ENCODE assay signal across 8 cellular contexts in the genomic region with DNA sequence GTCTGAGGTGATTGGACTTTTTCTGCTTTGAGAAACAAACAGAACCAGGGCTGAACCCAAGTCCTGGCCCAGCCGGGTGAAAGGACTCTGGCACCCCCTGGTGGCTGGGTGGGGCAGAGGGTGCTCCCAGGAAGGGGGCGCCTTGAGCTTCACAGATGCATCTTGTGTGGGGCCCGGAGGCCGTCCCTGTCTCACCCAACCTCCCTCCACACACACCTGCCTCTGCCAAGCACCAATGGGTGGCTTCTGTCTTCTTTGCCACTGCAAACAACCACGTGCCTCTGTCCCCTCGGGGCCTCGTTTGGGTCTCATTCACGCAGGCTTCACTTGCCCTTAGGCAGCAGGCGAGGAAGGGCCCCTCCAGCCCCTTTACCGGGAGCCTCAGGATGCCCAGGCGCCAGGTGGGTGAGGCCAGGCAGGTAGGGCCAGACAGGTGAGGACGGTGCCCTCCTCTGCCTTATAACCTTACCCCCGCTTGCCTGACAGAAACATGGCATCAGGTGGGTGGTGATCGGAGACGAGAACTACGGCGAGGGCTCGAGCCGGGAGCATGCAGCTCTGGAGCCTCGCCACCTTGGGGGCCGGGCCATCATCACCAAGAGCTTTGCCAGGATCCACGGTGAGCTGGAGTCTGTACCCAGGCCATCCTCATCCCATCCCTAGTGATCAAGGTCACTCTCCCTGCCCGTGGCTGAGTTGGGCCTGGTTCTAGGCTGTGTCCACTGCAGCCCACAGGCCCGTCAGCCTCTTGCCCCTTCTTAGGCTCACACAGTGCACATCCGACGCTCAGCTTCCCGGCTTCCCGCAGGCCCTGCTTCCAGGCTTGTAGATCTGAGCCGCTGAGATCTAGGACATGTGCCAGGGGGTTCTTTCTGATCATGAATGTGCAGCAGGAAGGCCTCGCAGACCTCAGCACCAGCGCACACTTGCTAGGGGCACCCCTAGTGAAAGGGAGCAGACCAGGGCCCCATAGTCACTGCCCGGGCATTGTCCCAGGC. TPM values are rescaled to one million over a fixed set of nuclear protein-coding genes. Genes with fewer than 3 reads are reported as not detected.
DNase-seq lines count a peak whose midpoint lies in the region; ATAC-seq and TF ChIP-seq lines count a peak whose summit lies in the region.

No MANE protein-coding gene starts in this region.

- H3K4me2 ChIP-seq in IMR-90 (ENCODE audit: low read depth, low read length) (no peak overlapping the region), mesendoderm (ENCODE audit: low read length) (no peak overlapping the region)

- H3K23ac ChIP-seq in IMR-90 (ENCODE audit: low read depth, low read length), result no peak overlapping the region
- H3K23ac ChIP-seq in mesendoderm (ENCODE audit: low read length), result no peak overlapping the region

- H2AFZ ChIP-seq in IMR-90 (replicated peaks; ENCODE audit: low read length, poor library complexity), result no peak overlapping the region

- H3K4me1 Mint-ChIP-seq in chondrocyte (ENCODE audit: low read depth), result peaks cover 14% of the 10 kb centered on the region

- H3K79me1 ChIP-seq in IMR-90 (ENCODE audit: low read depth in 1 of 2, low read length in 2 of 2), result peaks cover 9 to 63% of the 10 kb centered on the region in 2 experiments; a peak in 3 of 4 replicates
- H3K79me1 ChIP-seq in mesendoderm (ENCODE audit: low read length), result no peaks in the 10 kb centered on the region

- peak overlapping the region; percentile 1 for H2AK9ac ChIP-seq in IMR-90 (replicated peaks; ENCODE audit: low read depth, low read length, poor library complexity)

- H3K4me3 Mint-ChIP-seq in chondrocyte (ENCODE audit: unreplicated experiment), result no peak overlapping the region

- H4K20me1 ChIP-seq in IMR-90 (ENCODE audit: insufficient read depth, low read length), result peaks cover 40% of the 10 kb centered on the region

- H3K56ac ChIP-seq in IMR-90 (ENCODE audit: extremely low read depth, insufficient read depth, low read length) (no peak overlapping the region), mesendoderm (ENCODE audit: low read length) (no peak overlapping the region)

- H3K27ac Mint-ChIP-seq in chondrocyte (ENCODE audit: unreplicated experiment), result peak overlapping the region; percentile 49

- intact Hi-C loops in IMR-90 (cut with micrococcal nuclease), result no loop called here

- in situ Hi-C loops in IMR-90 (cut with MboI; ENCODE audit: low sequenced_read_pairs), result no loop called here

- H3K27me3 ChIP-seq in IMR-90 (ENCODE audit: control insufficient read depth, insufficient read depth, low read length) (no peaks in the 10 kb centered on the region), mesendoderm (ENCODE audit: insufficient read depth, low read length, poor library complexity) (no peaks in the 10 kb centered on the region)

- H3K18ac ChIP-seq in IMR-90 (ENCODE audit: low read depth, low read length), result no peak overlapping the region
- H3K18ac ChIP-seq in mesendoderm (ENCODE audit: low read length), result no peak overlapping the region

- POLR2A ChIA-PET in IMR-90 (lab: Charles Lee; ENCODE audit: unreplicated experiment), result no interaction called here

- H3K9me1 ChIP-seq in IMR-90 (ENCODE audit: insufficient read depth, low read length), result peaks cover 15% of the 10 kb centered on the region; the same call in 1 of the 2 replicates

- ATAC-seq in IMR-90 (ENCODE audit: low read depth), result peak; percentile 22
- no peak for ATAC-seq in GM21390 (IDR thresholded peaks at IDR 0.05; ENCODE audit: unreplicated experiment)
- ATAC-seq in GM21786 (IDR thresholded peaks at IDR 0.05; ENCODE audit: unreplicated experiment), result no peak

- no peak overlapping the region for H2BK20ac ChIP-seq in IMR-90 (ENCODE audit: low read depth, low read length)

- no peak for TF ChIP-seq POLR2A in IMR-90 (IDR thresholded peaks at IDR 0.05; ENCODE audit: low read depth, low read length)

- dilution Hi-C loops in IMR-90 (cut with HindIII; ENCODE audit: low sequenced_read_pairs, unreplicated experiment), result no loop called here

- peaks cover 9% of the 10 kb centered on the region for H3K36me3 Mint-ChIP-seq in chondrocyte (ENCODE audit: low read depth)

- H3K79me2 ChIP-seq in mesendoderm (ENCODE audit: control insufficient read depth, insufficient read depth, low read length), result no peaks in the 10 kb centered on the region

- H3K14ac ChIP-seq in IMR-90 (replicated peaks; ENCODE audit: low read depth, low read length), result no peak overlapping the region

- H3K4me1 ChIP-seq in IMR-90 (ENCODE audit: control insufficient read depth, insufficient read depth, low read length) (peaks cover 25% of the 10 kb centered on the region), mesendoderm (ENCODE audit: control insufficient read depth, low read depth, low read length) (no peaks in the 10 kb centered on the region)

- no peak overlapping the region; a peak in 1 of 4 replicates for H4K8ac ChIP-seq in IMR-90 (ENCODE audit: low read depth in 2 of 2, low read length in 2 of 2)
- no peak overlapping the region for H4K8ac ChIP-seq in mesendoderm (ENCODE audit: low read depth, low read length)

- BruUV-seq in IMR-90 (replicated peaks; lab: Mats Ljungman, UMichigan), result no TSS peak

- CTCF ChIA-PET in IMR-90 (lab: Yijun Ruan, JAX), result interaction anchor here (0.6 kb wide), 3 partner anchors 23 to 125 kb away, joined by 3 read pairs; no protein-coding TSS in a partner anchor

- no peak overlapping the region for H3K9ac ChIP-seq in IMR-90 (ENCODE audit: low read depth, low read length)
- H3K9ac ChIP-seq in mesendoderm (ENCODE audit: low read length), result no peak overlapping the region

- TF ChIP-seq CTCF in IMR-90 (conservative IDR thresholded peaks at IDR 0.05; ENCODE audit: low read depth, low read length) (peak; percentile 78), chondrocyte (IDR thresholded peaks at IDR 0.05) (peak; percentile 88)

- H2BK5ac ChIP-seq in IMR-90 (ENCODE audit: low read depth, low read length, poor library complexity, severe bottlenecking) (no peak overlapping the region), mesendoderm (ENCODE audit: low read length) (no peak overlapping the region)

- peak; percentile 67 for TF ChIP-seq RAD21 in IMR-90 (IDR thresholded peaks at IDR 0.05; ENCODE audit: low read length)

- no peak overlapping the region for H4K91ac ChIP-seq in IMR-90 (ENCODE audit: insufficient read depth, low read depth, low read length)

- H3K36me3 ChIP-seq in IMR-90 (ENCODE audit: control insufficient read depth, insufficient read depth, low read length) (peaks cover 69% of the 10 kb centered on the region), mesendoderm (ENCODE audit: control insufficient read depth, insufficient read depth, low read length) (peaks cover 11% of the 10 kb centered on the region)

- no peak overlapping the region for H2AK5ac ChIP-seq in IMR-90 (ENCODE audit: low read depth, low read length)
- H2AK5ac ChIP-seq in mesendoderm (ENCODE audit: low read length), result no peak overlapping the region

- H3K4ac ChIP-seq in IMR-90 (ENCODE audit: low read depth, low read length) (no peak overlapping the region), mesendoderm (ENCODE audit: low read depth, low read length) (no peak overlapping the region)

- WGBS in IMR-90 (ENCODE audit: extremely low coverage in 2 of 2, insufficient read length in 1 of 2), 2 experiments, result 86% methylated on average over 16 of the region's 32 CpGs; no CpG with 5 or more reads in 1 of the 2 experiments
- WGBS in mesendoderm (ENCODE audit: extremely low coverage, insufficient coverage, low lambda C conversion rate), result no CpG with 5 or more reads among the region's 32 CpGs

- no peaks in the 10 kb centered on the region for H3K9me3 ChIP-seq in IMR-90 (ENCODE audit: control insufficient read depth, insufficient read depth, low read length)

- H3K27ac ChIP-seq in IMR-90 (ENCODE audit: insufficient read depth, low read length) (peak overlapping the region; percentile 29; the same call in 1 of the 2 replicates), mesendoderm (ENCODE audit: low read depth, low read length) (no peak overlapping the region)

- H2BK120ac ChIP-seq in IMR-90 (ENCODE audit: low read depth, low read length) (no peak overlapping the region), mesendoderm (ENCODE audit: low read depth, low read length) (no peak overlapping the region)

- H3K4me3 ChIP-seq in IMR-90 (ENCODE audit: insufficient read depth, low read depth, low read length) (no peak overlapping the region), mesendoderm (ENCODE audit: low read length) (no peak overlapping the region)

- DNase-seq in CD1c-positive myeloid dendritic cell (ENCODE audit: extremely low spot score) (peak; percentile 55), IMR-90 (peak; percentile 25), chondrocyte (ENCODE audit: low spot score) (no peak), mesendoderm (peak; percentile 38)
- DNase-seq in activated CD4-positive, alpha-beta T cell treated with anti-CD3 and anti-CD28 coated beads for 4 hours, result peak; percentile 67 to 69
- DNase-seq in stimulated activated CD8-positive, alpha-beta memory T cell treated with anti-CD3 and anti-CD28 coated beads, Interleukin-4, amount 100 ng/mL, for 4 hours (ENCODE audit: low read depth in 2 of 2, low spot score in 1 of 2), result peak; percentile 26 to 42

- H4K5ac ChIP-seq in IMR-90 (ENCODE audit: low read depth, low read length), result no peak overlapping the region
- H4K5ac ChIP-seq in mesendoderm (ENCODE audit: low read length), result no peak overlapping the region

- no peaks in the 10 kb centered on the region for H3K27me3 Mint-ChIP-seq in chondrocyte (ENCODE audit: low read depth)

- no peaks in the 10 kb centered on the region for H3K9me3 Mint-ChIP-seq in chondrocyte (ENCODE audit: low read depth)

- H2BK15ac ChIP-seq in IMR-90 (ENCODE audit: low read depth, low read length) (no peak overlapping the region), mesendoderm (replicated peaks; ENCODE audit: low read depth) (no peak overlapping the region)

RNA-seq across cellular contexts. Expression of a gene that starts 17.2 kb away (rescaled TPM):
- total RNA-seq in IMR-90 (2012; rRNA removed) (37.8 and 39.7 TPM in 2 replicates), chondrocyte (39.6 to 57.3 TPM (median 41.5 TPM) in 3 replicates)
- polyA plus RNA-seq in IMR-90 (2012; rRNA removed), result 62.1 and 67.8 TPM in 2 replicates
- polyA plus RNA-seq in IMR-90 (2012; cell fraction: cytosol; rRNA removed), result 47.0 and 48.8 TPM in 2 replicates
- 34.7 and 48.2 TPM in 2 replicates for polyA plus RNA-seq in IMR-90 (2012; cell fraction: nucleus; rRNA removed; ENCODE audit: low replicate concordance)
- polyA plus RNA-seq in mesendoderm (2013, experiment 1 of 2), result 25.5 TPM
- polyA plus RNA-seq in mesendoderm (2013, experiment 2 of 2), result 24.3 TPM

RNA-seq across cellular contexts. Expression of a gene that starts 33.7 kb away (rescaled TPM):
- total RNA-seq in IMR-90 (2012; rRNA removed) (2.5 and 2.8 TPM in 2 replicates), chondrocyte (12.7 to 21.7 TPM (median 20.9 TPM) in 3 replicates)
- 23.1 and 26.3 TPM in 2 replicates for polyA plus RNA-seq in IMR-90 (2012; rRNA removed)
- polyA plus RNA-seq in IMR-90 (2012; cell fraction: cytosol; rRNA removed), result 13.8 and 28.0 TPM in 2 replicates
- polyA plus RNA-seq in IMR-90 (2012; cell fraction: nucleus; rRNA removed; ENCODE audit: low replicate concordance), result 55.2 and 128 TPM in 2 replicates
- polyA plus RNA-seq in mesendoderm (2013, experiment 1 of 2), result 2.6 TPM
- 2.4 TPM for polyA plus RNA-seq in mesendoderm (2013, experiment 2 of 2)

RNA-seq across cellular contexts. Expression of a gene that starts 58.2 kb away (rescaled TPM):
- total RNA-seq in IMR-90 (2012; rRNA removed) (65.3 and 71.3 TPM in 2 replicates), chondrocyte (60.9 to 85.6 TPM (median 62.4 TPM) in 3 replicates)
- polyA plus RNA-seq in IMR-90 (2012; rRNA removed), result 69.5 and 72.9 TPM in 2 replicates
- 55.7 and 81.0 TPM in 2 replicates for polyA plus RNA-seq in IMR-90 (2012; cell fraction: cytosol; rRNA removed)
- 43.2 and 73.9 TPM in 2 replicates for polyA plus RNA-seq in IMR-90 (2012; cell fraction: nucleus; rRNA removed; ENCODE audit: low replicate concordance)
- polyA plus RNA-seq in mesendoderm (2013, experiment 1 of 2), result 33.3 TPM
- 33.1 TPM for polyA plus RNA-seq in mesendoderm (2013, experiment 2 of 2)

RNA-seq across cellular contexts. Expression of a gene that starts 58.6 kb away (rescaled TPM):
- total RNA-seq in IMR-90 (2012; rRNA removed), result 50.9 and 76.1 TPM in 2 replicates
- 49.1 and 54.9 TPM in 2 replicates for polyA plus RNA-seq in IMR-90 (2012; rRNA removed)
- polyA plus RNA-seq in IMR-90 (2012; cell fraction: cytosol; rRNA removed), result 14.7 and 25.4 TPM in 2 replicates
- 14.0 and 14.6 TPM in 2 replicates for polyA plus RNA-seq in IMR-90 (2012; cell fraction: nucleus; rRNA removed; ENCODE audit: low replicate concordance)
- 22.5 to 32.4 TPM (median 26.8 TPM) in 3 replicates for total RNA-seq in chondrocyte
- polyA plus RNA-seq in mesendoderm (2013, experiment 1 of 2), result 112 TPM
- 109 TPM for polyA plus RNA-seq in mesendoderm (2013, experiment 2 of 2)
